In genomic region chr10:103490986-103491314, GRCh38 we compare ENCODE assay signal across 8 cellular contexts.
DNase-seq lines count a peak whose midpoint lies in the region; ATAC-seq and TF ChIP-seq lines count a peak whose summit lies in the region.

No MANE protein-coding gene starts in this region.

- H2AFZ ChIP-seq in MM.1S (ENCODE audit: low read length), result no peak overlapping the region

- no peak for TF ChIP-seq CTCF in MM.1S (IDR thresholded peaks at IDR 0.05; ENCODE audit: low read length)
- TF ChIP-seq CTCF in GM10266 (IDR thresholded peaks at IDR 0.05; ENCODE audit: control insufficient read depth, insufficient read depth, low read depth, missing control alignments), result no peak

- no peaks in the 10 kb centered on the region for H3K9me3 ChIP-seq in MM.1S (replicated peaks; ENCODE audit: insufficient read depth, low read length)

- no peak for DNase-seq in activated CD4-positive, CD25-positive, alpha-beta regulatory T cell (lab: John Stamatoyannopoulos, UW)
- DNase-seq in MM.1S (no peak), GM10266 (ENCODE audit: extremely low spot score) (no peak), AG20443 (ENCODE audit: low spot score) (no peak)
- DNase-seq in stimulated activated effector memory CD8-positive, alpha-beta T cell treated with anti-CD3 and anti-CD28 coated beads, Interleukin-12 subunit alpha, Interleukin-12 subunit beta, amount 100 ng/mL, for 72 hours (ENCODE audit: low spot score in 2 of 2), result no peak

- H3F3A ChIP-seq in MM.1S (ENCODE audit: insufficient read depth, low read length), result peaks cover 30% of the 10 kb centered on the region

- H3K4me1 ChIP-seq in MM.1S (ENCODE audit: low read length), result peaks cover 40% of the 10 kb centered on the region

- 0 out of 2 replicates have a peak, but pooled peaks cover 13% of the 10 kb centered on the region for H3K79me2 ChIP-seq in MM.1S (ENCODE audit: low read length)

- H3K4me3 ChIP-seq in MM.1S (ENCODE audit: low read length), result no peak overlapping the region

- no peaks in the 10 kb centered on the region for H3K9me3 Mint-ChIP-seq in stimulated activated effector memory CD8-positive, alpha-beta T cell treated with anti-CD3 and anti-CD28 coated beads, Interleukin-12 subunit alpha, Interleukin-12 subunit beta, amount 100 ng/mL, for 72 hours

- peak overlapping the region; percentile 67 for H3K4me2 ChIP-seq in MM.1S (ENCODE audit: low read depth, low read length)

- peak overlapping the region; percentile 85 for H3K27ac ChIP-seq in MM.1S (ENCODE audit: low read length)

- no peaks in the 10 kb centered on the region for H3K27me3 ChIP-seq in MM.1S (replicated peaks; ENCODE audit: insufficient read depth, low read length)

- peak overlapping the region; percentile 74 for H3K9ac ChIP-seq in MM.1S (ENCODE audit: low read length)

- H3K4me3 Mint-ChIP-seq in stimulated activated effector memory CD8-positive, alpha-beta T cell treated with anti-CD3 and anti-CD28 coated beads, Interleukin-12 subunit alpha, Interleukin-12 subunit beta, amount 100 ng/mL, for 72 hours, result no peak overlapping the region

- no peaks in the 10 kb centered on the region for H3K9me2 ChIP-seq in MM.1S (replicated peaks; ENCODE audit: insufficient read depth, low read length)

- H3K27ac Mint-ChIP-seq in stimulated activated effector memory CD8-positive, alpha-beta T cell treated with anti-CD3 and anti-CD28 coated beads, Interleukin-12 subunit alpha, Interleukin-12 subunit beta, amount 100 ng/mL, for 72 hours, result peak overlapping the region; percentile 72

- no peaks in the 10 kb centered on the region for H3K36me3 Mint-ChIP-seq in stimulated activated effector memory CD8-positive, alpha-beta T cell treated with anti-CD3 and anti-CD28 coated beads, Interleukin-12 subunit alpha, Interleukin-12 subunit beta, amount 100 ng/mL, for 72 hours

- H3K4me1 Mint-ChIP-seq in stimulated activated effector memory CD8-positive, alpha-beta T cell treated with anti-CD3 and anti-CD28 coated beads, Interleukin-12 subunit alpha, Interleukin-12 subunit beta, amount 100 ng/mL, for 72 hours, result peaks cover 38% of the 10 kb centered on the region

- peak; percentile 5 to 9 for ATAC-seq in activated CD4-positive, CD25-positive, alpha-beta regulatory T cell treated with anti-CD3 and anti-CD28 coated beads, Interleukin-2, amount 50 U/mL, for 24 hours
- peak; percentile 14 for ATAC-seq in HG02759 (IDR thresholded peaks at IDR 0.05; ENCODE audit: unreplicated experiment)
- peak; percentile 39 for ATAC-seq in stimulated activated effector memory CD8-positive, alpha-beta T cell treated with anti-CD3 and anti-CD28 coated beads, Interleukin-12 subunit alpha, Interleukin-12 subunit beta, amount 100 ng/mL, for 72 hours
- no peak for ATAC-seq in HG03045 (IDR thresholded peaks at IDR 0.05; ENCODE audit: unreplicated experiment)

- no peaks in the 10 kb centered on the region for H4K20me1 ChIP-seq in MM.1S (ENCODE audit: insufficient read depth, low read length)

- no peaks in the 10 kb centered on the region for H3K36me3 ChIP-seq in MM.1S (replicated peaks; ENCODE audit: insufficient read depth, low read length)
